ENCODE assay signal across 8 cellular contexts in the genomic region with DNA sequence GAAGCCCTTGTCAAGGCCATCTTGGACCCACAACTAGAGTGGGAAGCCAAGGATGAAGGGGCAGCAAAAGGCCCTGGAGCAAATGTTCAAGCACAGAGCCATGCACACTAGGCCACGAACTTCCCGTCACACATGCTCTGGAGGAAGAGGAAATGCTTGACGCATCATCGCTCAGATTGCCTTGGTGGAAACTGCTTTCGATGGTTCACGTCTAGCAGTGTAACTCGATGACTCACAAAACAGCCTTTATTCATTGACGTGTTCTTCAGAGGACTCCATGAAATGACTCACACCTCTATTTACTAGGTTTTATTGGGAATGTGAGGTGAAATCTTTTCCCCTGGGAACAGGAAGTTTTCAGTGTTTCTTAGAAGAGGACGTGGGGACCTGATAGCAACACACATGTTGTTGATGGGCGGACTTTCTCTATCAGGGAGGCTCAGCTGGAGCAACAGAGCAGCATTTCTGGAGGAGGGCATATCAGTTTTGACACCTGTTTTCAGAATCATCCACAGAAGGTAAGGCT.
A peak's percentile ranks its signal among the peaks of the same experiment; 100 is the strongest.
DNase-seq lines count a peak whose midpoint lies in the region; ATAC-seq lines count a peak whose summit lies in the region.

No MANE protein-coding gene starts in this region.

- H3K27ac Mint-ChIP-seq in T-helper 2 cell treated with Interferon-gamma antibody and Interleukin-4, amounts not matched to agents 5 μg/mL and 100 μg/mL, for 36 hours, result peak overlapping the region; percentile 26
- peak overlapping the region in 1 of 2 donors; percentile 67 for H3K27ac Mint-ChIP-seq in stimulated activated naive CD8-positive, alpha-beta T cell treated with anti-CD3 and anti-CD28 coated beads, Interleukin-15, amount 100 ng/mL, for 72 hours

- no peaks in the 10 kb centered on the region for H3K36me3 Mint-ChIP-seq in T-helper 2 cell treated with Interferon-gamma antibody and Interleukin-4, amounts not matched to agents 5 μg/mL and 100 μg/mL, for 36 hours (ENCODE audit: low read depth)

- peak; percentile 8 for DNase-seq in activated naive CD4-positive, alpha-beta T cell treated with Interleukin-2 at 50 U/mL for 16 hours
- no peak for DNase-seq in activated naive CD4-positive, alpha-beta T cell treated with anti-CD3 and anti-CD28 coated beads, Interleukin-2, amount 50 U/mL, for 16 hours
- DNase-seq in T-helper 2 cell treated with Interferon-gamma antibody and Interleukin-4, amounts not matched to agents 5 μg/mL and 100 μg/mL, for 36 hours (ENCODE audit: low spot score), result peak; percentile 54
- DNase-seq in cardiac septum (ENCODE audit: low spot score) (peak; percentile 80), KG1 (lab: John Stamatoyannopoulos, UW) (no peak), NCI-H526 (lab: John Stamatoyannopoulos, UW) (no peak)
- DNase-seq in stimulated activated naive CD8-positive, alpha-beta T cell treated with anti-CD3 and anti-CD28 coated beads, Interleukin-15, amount 100 ng/mL, for 72 hours, result no peak

- intact Hi-C loops in cardiac septum (cut with DNase I), result no loop called here

- ATAC-seq in stimulated activated naive CD8-positive, alpha-beta T cell treated with anti-CD3 and anti-CD28 coated beads, Interleukin-15, amount 100 ng/mL, for 72 hours, result peak; percentile 62
- ATAC-seq in HG02938 (IDR thresholded peaks at IDR 0.05; ENCODE audit: unreplicated experiment), result no peak

- no peak overlapping the region for H3K4me3 Mint-ChIP-seq in T-helper 2 cell treated with Interferon-gamma antibody and Interleukin-4, amounts not matched to agents 5 μg/mL and 100 μg/mL, for 36 hours
- H3K4me3 Mint-ChIP-seq in stimulated activated naive CD8-positive, alpha-beta T cell treated with anti-CD3 and anti-CD28 coated beads, Interleukin-15, amount 100 ng/mL, for 72 hours, result no peak overlapping the region

- peaks cover 2% of the 10 kb centered on the region for H3K4me1 Mint-ChIP-seq in T-helper 2 cell treated with Interferon-gamma antibody and Interleukin-4, amounts not matched to agents 5 μg/mL and 100 μg/mL, for 36 hours (ENCODE audit: low read depth)
- H3K4me1 Mint-ChIP-seq in stimulated activated naive CD8-positive, alpha-beta T cell treated with anti-CD3 and anti-CD28 coated beads, Interleukin-15, amount 100 ng/mL, for 72 hours, result peaks cover 8% of the 10 kb centered on the region

- peaks cover 2% of the 10 kb centered on the region for H3K27me3 Mint-ChIP-seq in T-helper 2 cell treated with Interferon-gamma antibody and Interleukin-4, amounts not matched to agents 5 μg/mL and 100 μg/mL, for 36 hours (ENCODE audit: low read depth)
- peaks cover 25% of the 10 kb centered on the region for H3K27me3 Mint-ChIP-seq in stimulated activated naive CD8-positive, alpha-beta T cell treated with anti-CD3 and anti-CD28 coated beads, Interleukin-15, amount 100 ng/mL, for 72 hours

- H3K9me3 Mint-ChIP-seq in T-helper 2 cell treated with Interferon-gamma antibody and Interleukin-4, amounts not matched to agents 5 μg/mL and 100 μg/mL, for 36 hours, result peaks cover 7% of the 10 kb centered on the region
- no peaks in the 10 kb centered on the region for H3K9me3 Mint-ChIP-seq in stimulated activated naive CD8-positive, alpha-beta T cell treated with anti-CD3 and anti-CD28 coated beads, Interleukin-15, amount 100 ng/mL, for 72 hours

Comparison
In these comparisons a context has a peak if more than half of its experiments do, and no peak if none do; other contexts are left out.
1. DNase-seq: peak in activated naive CD4-positive, alpha-beta T cell treated with Interleukin-2 at 50 U/mL for 16 hours (single experiment), T-helper 2 cell treated with Interferon-gamma antibody and Interleukin-4, amounts not matched to agents 5 μg/mL and 100 μg/mL, for 36 hours (single experiment) and cardiac septum (single experiment); none in activated naive CD4-positive, alpha-beta T cell treated with anti-CD3 and anti-CD28 coated beads, Interleukin-2, amount 50 U/mL, for 16 hours (single experiment), stimulated activated naive CD8-positive, alpha-beta T cell treated with anti-CD3 and anti-CD28 coated beads, Interleukin-15, amount 100 ng/mL, for 72 hours (0 of 2), KG1 (single experiment) and NCI-H526 (0 of 2).